In genomic region chr4:171186700-171187099, GRCh38 we compare ENCODE assay signal across 23 cellular contexts.
DNase-seq lines count a peak whose midpoint lies in the region; ATAC-seq and TF ChIP-seq lines count a peak whose summit lies in the region.
"Had no signal": no experiment of that assay in that cellular context is flagged by ENCODE, and none has a peak within 500 bp of the region (broad histone marks: within the 10 kb centered on the region; RNA-seq: fewer than 3 reads in every experiment).

No MANE protein-coding gene starts in this region.

- peak; percentile 47 to 76 for TF ChIP-seq CTCF in GM23338 (conservative IDR thresholded peaks at IDR 0.05; ENCODE audit: low read depth in 2 of 2)
- TF ChIP-seq CTCF in MM.1S (IDR thresholded peaks at IDR 0.05; ENCODE audit: low read length) = no peak
- TF ChIP-seq CTCF in VCaP (conservative IDR thresholded peaks at IDR 0.05) = peak; percentile 50
- TF ChIP-seq CTCF in progenitor cell of endocrine pancreas (IDR thresholded peaks at IDR 0.05; ENCODE audit: unreplicated experiment) = no peak

- no peaks in the 10 kb centered on the region for H4K20me1 ChIP-seq in GM23338 (replicated peaks; ENCODE audit: insufficient read depth)
- no peaks in the 10 kb centered on the region for H4K20me1 ChIP-seq in MM.1S (ENCODE audit: insufficient read depth, low read length)

- no peaks in the 10 kb centered on the region for H3K4me1 ChIP-seq in GM23338 (ENCODE audit: insufficient read depth)
- no peaks in the 10 kb centered on the region for H3K4me1 ChIP-seq in MM.1S (ENCODE audit: low read length)
- H3K4me1 ChIP-seq in mesendoderm (ENCODE audit: control insufficient read depth, low read depth, low read length) = no peaks in the 10 kb centered on the region
- H3K4me1 ChIP-seq: lower lobe of right lung had no signal

- H4K8ac ChIP-seq in mesendoderm (ENCODE audit: low read depth, low read length) = no peak overlapping the region

- no peak overlapping the region for H2BK15ac ChIP-seq in mesendoderm (replicated peaks; ENCODE audit: low read depth)

- H3K23ac ChIP-seq in mesendoderm (ENCODE audit: low read length) = no peak overlapping the region

- H3F3A ChIP-seq in GM23338 (replicated peaks; ENCODE audit: low read depth) = no peaks in the 10 kb centered on the region
- H3F3A ChIP-seq in MM.1S (ENCODE audit: insufficient read depth, low read length) = no peaks in the 10 kb centered on the region

- no peak overlapping the region for H3K4ac ChIP-seq in mesendoderm (ENCODE audit: low read depth, low read length)

- H3K27ac Mint-ChIP-seq in GM23338 = no peak overlapping the region
- no peak overlapping the region for H3K27ac Mint-ChIP-seq in progenitor cell of endocrine pancreas
- H3K27ac Mint-ChIP-seq: activated B cell treated with CpG ODN at 0.5 μM for 24 hours; activated CD4-positive, alpha-beta memory T cell treated with anti-CD3 and anti-CD28 coated beads, Interleukin-2, amount 10 ng/mL, durations not matched to agents 7 days and 5 days; B cell had no signal

- H3K56ac ChIP-seq in mesendoderm (ENCODE audit: low read length) = no peak overlapping the region

- H3K79me2 ChIP-seq in GM23338 (replicated peaks; ENCODE audit: insufficient read depth) (no peaks in the 10 kb centered on the region), MM.1S (ENCODE audit: low read length) (no peaks in the 10 kb centered on the region), mesendoderm (ENCODE audit: control insufficient read depth, insufficient read depth, low read length) (no peaks in the 10 kb centered on the region)

- H3K9me2 ChIP-seq in GM23338 (ENCODE audit: insufficient read depth) (0 out of 2 replicates have a peak, but pooled peaks cover 3% of the 10 kb centered on the region), MM.1S (replicated peaks; ENCODE audit: insufficient read depth, low read length) (no peaks in the 10 kb centered on the region)

- no peak overlapping the region for H3K18ac ChIP-seq in mesendoderm (ENCODE audit: low read length)

- H2AFZ ChIP-seq in GM23338 (no peak overlapping the region), MM.1S (ENCODE audit: low read length) (no peak overlapping the region)

- DNase-seq in GM23338 (ENCODE audit: low spot score) = peak; percentile 27
- DNase-seq in MM.1S = peak; percentile 9
- DNase-seq in mesendoderm = peak; percentile 29
- DNase-seq in progenitor cell of endocrine pancreas (ENCODE audit: low spot score, unreplicated experiment) = no peak
- DNase-seq: activated B cell treated with CpG ODN at 0.5 μM for 24 hours; activated CD4-positive, alpha-beta memory T cell treated with anti-CD3 and anti-CD28 coated beads, Interleukin-2, amount 10 ng/mL, durations not matched to agents 7 days and 5 days; amniotic stem cell; foreskin fibroblast; hippocampal formation; KG1; lower lobe of right lung; NCI-H1105; NCI-H2107; NCI-H69; SIG-M5 had no signal

- H3K27me3 Mint-ChIP-seq in GM23338 (ENCODE audit: insufficient read depth, low read depth, poor library complexity) (no peaks in the 10 kb centered on the region), progenitor cell of endocrine pancreas (no peaks in the 10 kb centered on the region)
- H3K27me3 Mint-ChIP-seq: activated B cell treated with CpG ODN at 0.5 μM for 24 hours; activated CD4-positive, alpha-beta memory T cell treated with anti-CD3 and anti-CD28 coated beads, Interleukin-2, amount 10 ng/mL, durations not matched to agents 7 days and 5 days; B cell had no signal

- H3K36me3 Mint-ChIP-seq in GM23338 (ENCODE audit: low read depth) = no peaks in the 10 kb centered on the region
- no peaks in the 10 kb centered on the region for H3K36me3 Mint-ChIP-seq in progenitor cell of endocrine pancreas (ENCODE audit: insufficient read depth)

- H3K36me3 ChIP-seq in GM23338 (ENCODE audit: insufficient read depth) = no peaks in the 10 kb centered on the region
- H3K36me3 ChIP-seq in MM.1S (replicated peaks; ENCODE audit: insufficient read depth, low read length) = no peaks in the 10 kb centered on the region
- H3K36me3 ChIP-seq in mesendoderm (ENCODE audit: control insufficient read depth, insufficient read depth, low read length) = no peaks in the 10 kb centered on the region
- H3K36me3 ChIP-seq: cardiac muscle cell, lower lobe of right lung, neutrophil had no signal

- H2BK120ac ChIP-seq in mesendoderm (ENCODE audit: low read depth, low read length) = no peak overlapping the region

- no peaks in the 10 kb centered on the region for H3K4me1 Mint-ChIP-seq in GM23338
- H3K4me1 Mint-ChIP-seq in progenitor cell of endocrine pancreas (ENCODE audit: low read depth) = peaks cover 7% of the 10 kb centered on the region
- H3K4me1 Mint-ChIP-seq: activated B cell treated with CpG ODN at 0.5 μM for 24 hours; activated CD4-positive, alpha-beta memory T cell treated with anti-CD3 and anti-CD28 coated beads, Interleukin-2, amount 10 ng/mL, durations not matched to agents 7 days and 5 days; B cell had no signal

- H2AK5ac ChIP-seq in mesendoderm (ENCODE audit: low read length) = no peak overlapping the region

- no CpG with 5 or more reads among the region's 2 CpGs for WGBS in mesendoderm (ENCODE audit: extremely low coverage, insufficient coverage, low lambda C conversion rate)

- no peaks in the 10 kb centered on the region for H3K9me3 ChIP-seq in MM.1S (replicated peaks; ENCODE audit: insufficient read depth, low read length)
- H3K9me3 ChIP-seq: lower lobe of right lung, neutrophil had no signal

- peak; percentile 42; the same call in 2 of the 3 replicates for ATAC-seq in GM23338
- ATAC-seq in HG03039 (IDR thresholded peaks at IDR 0.05; ENCODE audit: unreplicated experiment) = no peak
- ATAC-seq in HG03460 (IDR thresholded peaks at IDR 0.05; ENCODE audit: unreplicated experiment) = no peak
- no peak for ATAC-seq in GM21825 (IDR thresholded peaks at IDR 0.05; ENCODE audit: unreplicated experiment)
- ATAC-seq: lower lobe of right lung had no signal

- H3K9ac ChIP-seq in MM.1S (ENCODE audit: low read length) (no peak overlapping the region), mesendoderm (ENCODE audit: low read length) (no peak overlapping the region)

- H3K4me2 ChIP-seq in GM23338 = no peak overlapping the region
- no peak overlapping the region for H3K4me2 ChIP-seq in MM.1S (ENCODE audit: low read depth, low read length)
- H3K4me2 ChIP-seq in mesendoderm (ENCODE audit: low read length) = no peak overlapping the region

- no peak overlapping the region for H4K5ac ChIP-seq in mesendoderm (ENCODE audit: low read length)

- no peaks in the 10 kb centered on the region for H3K79me1 ChIP-seq in mesendoderm (ENCODE audit: low read length)

- H3K27ac ChIP-seq in GM23338 (ENCODE audit: low read depth) (no peak overlapping the region), MM.1S (ENCODE audit: low read length) (no peak overlapping the region), VCaP (no peak overlapping the region), mesendoderm (ENCODE audit: low read depth, low read length) (no peak overlapping the region)
- H3K27ac ChIP-seq: cardiac muscle cell, epithelial cell of prostate, lower lobe of right lung, neutrophil had no signal

- H3K27me3 ChIP-seq in GM23338 (ENCODE audit: insufficient read depth) (no peaks in the 10 kb centered on the region), MM.1S (replicated peaks; ENCODE audit: insufficient read depth, low read length) (no peaks in the 10 kb centered on the region), mesendoderm (ENCODE audit: insufficient read depth, low read length, poor library complexity) (no peaks in the 10 kb centered on the region)
- H3K27me3 ChIP-seq: cardiac muscle cell, neutrophil had no signal

- no peak overlapping the region for H2BK5ac ChIP-seq in mesendoderm (ENCODE audit: low read length)

- H3K9me3 Mint-ChIP-seq in GM23338 = no peaks in the 10 kb centered on the region; the same call in 2 of the 3 replicates
- peaks cover 3% of the 10 kb centered on the region for H3K9me3 Mint-ChIP-seq in progenitor cell of endocrine pancreas (ENCODE audit: low read depth)
- H3K9me3 Mint-ChIP-seq: activated B cell treated with CpG ODN at 0.5 μM for 24 hours had no signal

- H3K4me3 ChIP-seq in GM23338 (no peak overlapping the region), MM.1S (ENCODE audit: low read length) (no peak overlapping the region), mesendoderm (ENCODE audit: low read length) (no peak overlapping the region)
- H3K4me3 ChIP-seq: cardiac muscle cell, lower lobe of right lung had no signal

- H3K4me3 Mint-ChIP-seq in GM23338 (no peak overlapping the region), progenitor cell of endocrine pancreas (ENCODE audit: low read depth) (no peak overlapping the region)
- H3K4me3 Mint-ChIP-seq: activated B cell treated with CpG ODN at 0.5 μM for 24 hours; activated CD4-positive, alpha-beta memory T cell treated with anti-CD3 and anti-CD28 coated beads, Interleukin-2, amount 10 ng/mL, durations not matched to agents 7 days and 5 days; B cell had no signal

TF ChIP-seq in GM23338, 12 proteins besides CTCF, POLR2A, EP300 and RAD21 (continues in another document):
- TF ChIP-seq POLR2AphosphoS5 (IDR thresholded peaks at IDR 0.05; ENCODE audit: low read depth) = no peak

Comparison
In these comparisons a context has a peak if more than half of its experiments do, and no peak if none do; other contexts are left out.
1. CTCF ChIP-seq: peak in GM23338 (2 of 2) and VCaP (single experiment); none in MM.1S (single experiment) and progenitor cell of endocrine pancreas (single experiment).